ENCODE assay signal across 33 cellular contexts in the genomic region with DNA sequence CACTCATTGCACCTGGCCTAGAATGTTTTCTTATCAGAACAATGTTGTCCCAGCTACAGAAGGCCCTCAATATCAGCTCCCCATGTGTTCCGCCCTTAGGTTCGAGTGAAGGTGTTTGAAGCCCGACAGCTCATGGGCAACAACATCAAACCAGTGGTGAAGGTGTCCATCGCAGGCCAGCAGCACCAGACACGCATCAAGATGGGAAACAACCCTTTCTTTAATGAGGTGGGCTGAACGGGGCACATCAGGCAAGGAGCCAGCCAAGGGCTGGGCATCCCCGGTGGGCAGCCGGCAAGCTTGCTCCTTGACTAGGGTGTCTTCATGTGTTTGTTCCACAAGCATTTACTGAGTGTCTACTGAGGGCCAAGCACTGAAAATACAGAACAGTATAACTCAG. TPM values are rescaled to one million over a fixed set of nuclear protein-coding genes. Genes with fewer than 3 reads are reported as not detected.
"Had no signal": no experiment of that assay in that cellular context is flagged by ENCODE, and none has a peak within 500 bp of the region (broad histone marks: within the 10 kb centered on the region; RNA-seq: fewer than 3 reads in every experiment).

No MANE protein-coding gene starts in this region.

- H3K4me1 Mint-ChIP-seq: activated CD4-positive, alpha-beta T cell treated with anti-CD3 and anti-CD28 coated beads, Interleukin-2, amount 10 ng/mL, durations not matched to agents 24 days and 14 days; activated naive CD8-positive, alpha-beta T cell treated with anti-CD3 and anti-CD28 coated beads for 36 hours; activated T-helper 17 cell treated with anti-CD3 and anti-CD28 coated beads, Interleukin-2, amount 50 U/mL, for 72 hours had no signal

- DNase-seq: activated B cell treated with CpG ODN at 0.5 μM for 24 hours; activated CD4-positive, alpha-beta memory T cell treated with anti-CD3 and anti-CD28 coated beads for 36 hours; activated CD4-positive, alpha-beta T cell treated with anti-CD3 and anti-CD28 coated beads for 4 hours; activated CD4-positive, alpha-beta T cell treated with anti-CD3 and anti-CD28 coated beads, Interleukin-2, amount 10 ng/mL, durations not matched to agents 24 days and 14 days; activated CD4-positive, alpha-beta T cell treated with anti-CD3 and anti-CD28 coated beads, Interleukin-2, amount 50 U/mL, for 1 hour; activated CD4-positive, alpha-beta T cell treated with anti-CD3 and anti-CD28 coated beads, Interleukin-2, amount 50 U/mL, for 4 hours; activated CD4-positive, CD25-positive, alpha-beta regulatory T cell treated with anti-CD3 and anti-CD28 coated beads, Interleukin-2, amount 50 U/mL, for 72 hours; activated CD8-positive, alpha-beta memory T cell treated with anti-CD3 and anti-CD28 coated beads, Interleukin-2, amount 50 U/mL, for 4 hours; activated CD8-positive, alpha-beta T cell treated with anti-CD3 and anti-CD28 coated beads for 36 hours; activated gamma-delta T cell treated with Interleukin-2 at 50 U/mL for 16 hours; activated naive CD4-positive, alpha-beta T cell; activated naive CD4-positive, alpha-beta T cell treated with anti-CD3 and anti-CD28 coated beads for 36 hours; activated naive CD4-positive, alpha-beta T cell treated with anti-CD3 and anti-CD28 coated beads, Interleukin-2, amount 50 U/mL, for 16 hours; activated naive CD8-positive, alpha-beta T cell treated with anti-CD3 and anti-CD28 coated beads for 36 hours; activated T-cell treated with anti-CD3 and anti-CD28 coated beads for 4 hours; activated T-cell treated with anti-CD3 and anti-CD28 coated beads, Interleukin-2, amount 50 U/mL, for 1 hour; activated T-cell treated with anti-CD3 and anti-CD28 coated beads, Interleukin-2, amount 50 U/mL, for 4 hours; activated T-cell treated with anti-CD3 and anti-CD28 coated beads, Interleukin-2, amount 50 U/mL, for 72 hours; adrenal gland; amniotic stem cell; aorta; body of pancreas; brain microvascular endothelial cell; central memory CD4-positive, alpha-beta T cell; T-helper 1 cell; T-helper 2 cell; T-helper 9 cell had no signal

- H3K27me3 Mint-ChIP-seq: activated B cell treated with CpG ODN at 0.5 μM for 24 hours; activated CD4-positive, alpha-beta memory T cell treated with anti-CD3 and anti-CD28 coated beads for 36 hours; activated CD8-positive, alpha-beta T cell treated with anti-CD3 and anti-CD28 coated beads for 36 hours; activated naive CD8-positive, alpha-beta T cell treated with anti-CD3 and anti-CD28 coated beads for 36 hours had no signal

- H3K27ac Mint-ChIP-seq: activated B cell treated with CpG ODN at 0.5 μM for 24 hours; activated CD4-positive, alpha-beta memory T cell treated with anti-CD3 and anti-CD28 coated beads for 36 hours; activated CD4-positive, alpha-beta T cell treated with anti-CD3 and anti-CD28 coated beads, Interleukin-2, amount 10 ng/mL, durations not matched to agents 24 days and 14 days; activated CD8-positive, alpha-beta T cell treated with anti-CD3 and anti-CD28 coated beads for 36 hours; activated naive CD4-positive, alpha-beta T cell treated with anti-CD3 and anti-CD28 coated beads for 36 hours; activated naive CD4-positive, alpha-beta T cell treated with anti-CD3 and anti-CD28 coated beads, Interleukin-2, amount 50 U/mL, for 72 hours; activated naive CD8-positive, alpha-beta T cell treated with anti-CD3 and anti-CD28 coated beads for 36 hours; activated T-cell treated with anti-CD3 and anti-CD28 coated beads, Interleukin-2, amount 50 U/mL, for 72 hours; activated T-helper 1 cell treated with anti-CD3 and anti-CD28 coated beads, Interleukin-12 subunit alpha, Interleukin-12 subunit beta, Interleukin-2, Interleukin-4 antibody, amounts not matched to agents 30 ng/mL and 10 ng/mL and 1 ng/mL, durations not matched to agents 14 hours and 24 hours and 36 hours; activated T-helper 17 cell treated with anti-CD3 and anti-CD28 coated beads, Interleukin-2, amount 50 U/mL, for 72 hours; T-helper 1 cell treated with Interleukin-12 subunit alpha and Interleukin-12 subunit beta and Interleukin-4 antibody, amounts not matched to agents 30 μg/mL and 1 μg/mL, for 36 hours; T-helper 2 cell treated with Interferon-gamma antibody and Interleukin-4, amounts not matched to agents 5 μg/mL and 100 μg/mL, for 36 hours had no signal

- H3K9me3 Mint-ChIP-seq: activated B cell treated with CpG ODN at 0.5 μM for 24 hours; activated CD4-positive, alpha-beta memory T cell treated with anti-CD3 and anti-CD28 coated beads for 36 hours; activated CD8-positive, alpha-beta T cell treated with anti-CD3 and anti-CD28 coated beads for 36 hours; activated naive CD4-positive, alpha-beta T cell treated with anti-CD3 and anti-CD28 coated beads for 36 hours; activated naive CD4-positive, alpha-beta T cell treated with anti-CD3 and anti-CD28 coated beads, Interleukin-2, amount 50 U/mL, for 72 hours; activated naive CD8-positive, alpha-beta T cell treated with anti-CD3 and anti-CD28 coated beads for 36 hours; activated T-cell treated with anti-CD3 and anti-CD28 coated beads, Interleukin-2, amount 50 U/mL, for 4 hours; activated T-helper 1 cell treated with anti-CD3 and anti-CD28 coated beads, Interleukin-12 subunit alpha, Interleukin-12 subunit beta, Interleukin-2, Interleukin-4 antibody, amounts not matched to agents 30 ng/mL and 10 ng/mL and 1 ng/mL, durations not matched to agents 14 hours and 24 hours and 36 hours; activated T-helper 17 cell treated with anti-CD3 and anti-CD28 coated beads, Interleukin-2, amount 50 U/mL, for 72 hours; T-helper 1 cell treated with Interleukin-12 subunit alpha and Interleukin-12 subunit beta and Interleukin-4 antibody, amounts not matched to agents 30 μg/mL and 1 μg/mL, for 36 hours had no signal

- H3K4me3 Mint-ChIP-seq: activated B cell treated with CpG ODN at 0.5 μM for 24 hours; activated CD4-positive, alpha-beta memory T cell treated with anti-CD3 and anti-CD28 coated beads for 36 hours; activated CD4-positive, alpha-beta T cell treated with anti-CD3 and anti-CD28 coated beads, Interleukin-2, amount 10 ng/mL, durations not matched to agents 24 days and 14 days; activated CD8-positive, alpha-beta T cell treated with anti-CD3 and anti-CD28 coated beads for 36 hours; activated naive CD4-positive, alpha-beta T cell treated with anti-CD3 and anti-CD28 coated beads for 36 hours; activated naive CD8-positive, alpha-beta T cell treated with anti-CD3 and anti-CD28 coated beads for 36 hours; activated T-cell treated with anti-CD3 and anti-CD28 coated beads, Interleukin-2, amount 50 U/mL, for 4 hours; activated T-cell treated with anti-CD3 and anti-CD28 coated beads, Interleukin-2, amount 50 U/mL, for 72 hours; activated T-helper 1 cell treated with anti-CD3 and anti-CD28 coated beads, Interleukin-12 subunit alpha, Interleukin-12 subunit beta, Interleukin-2, Interleukin-4 antibody, amounts not matched to agents 30 ng/mL and 10 ng/mL and 1 ng/mL, durations not matched to agents 14 hours and 24 hours and 36 hours; activated T-helper 17 cell treated with anti-CD3 and anti-CD28 coated beads, Interleukin-2, amount 50 U/mL, for 72 hours; T-helper 1 cell treated with Interleukin-12 subunit alpha and Interleukin-12 subunit beta and Interleukin-4 antibody, amounts not matched to agents 30 μg/mL and 1 μg/mL, for 36 hours; T-helper 2 cell treated with Interferon-gamma antibody and Interleukin-4, amounts not matched to agents 5 μg/mL and 100 μg/mL, for 36 hours had no signal

- H3K36me3 Mint-ChIP-seq: activated CD4-positive, alpha-beta memory T cell treated with anti-CD3 and anti-CD28 coated beads for 36 hours; activated naive CD4-positive, alpha-beta T cell treated with anti-CD3 and anti-CD28 coated beads, Interleukin-2, amount 50 U/mL, for 72 hours; activated naive CD8-positive, alpha-beta T cell treated with anti-CD3 and anti-CD28 coated beads for 36 hours had no signal

- ATAC-seq: activated CD8-positive, alpha-beta T cell treated with anti-CD3 and anti-CD28 coated beads for 36 hours; activated naive CD4-positive, alpha-beta T cell treated with anti-CD3 and anti-CD28 coated beads, Interleukin-2, amount 50 U/mL, for 72 hours; activated T-cell treated with anti-CD3 and anti-CD28 coated beads, Interleukin-2, amount 50 U/mL, for 4 hours; activated T-cell treated with anti-CD3 and anti-CD28 coated beads, Interleukin-2, amount 50 U/mL, for 72 hours; activated T-helper 17 cell treated with anti-CD3 and anti-CD28 coated beads, Interleukin-2, amount 50 U/mL, for 72 hours; body of pancreas had no signal

RNA-seq across cellular contexts. Expression of gene FER1L5, which starts 9.2 kb away (rescaled TPM):
- total RNA-seq: activated B cell treated with CpG ODN at 0.5 μM for 24 hours; activated CD4-positive, alpha-beta memory T cell treated with anti-CD3 and anti-CD28 coated beads for 36 hours; activated CD4-positive, alpha-beta T cell treated with anti-CD3 and anti-CD28 coated beads, Interleukin-2, amount 10 ng/mL, durations not matched to agents 24 days and 14 days; activated CD8-positive, alpha-beta memory T cell treated with anti-CD3 and anti-CD28 coated beads for 36 hours; activated CD8-positive, alpha-beta T cell treated with anti-CD3 and anti-CD28 coated beads for 36 hours; activated naive CD4-positive, alpha-beta T cell treated with anti-CD3 and anti-CD28 coated beads for 36 hours; activated naive CD4-positive, alpha-beta T cell treated with anti-CD3 and anti-CD28 coated beads, Interleukin-2, amount 50 U/mL, for 72 hours; activated naive CD8-positive, alpha-beta T cell treated with anti-CD3 and anti-CD28 coated beads for 36 hours; activated T-cell treated with anti-CD3 and anti-CD28 coated beads, Interleukin-2, amount 50 U/mL, for 4 hours; activated T-cell treated with anti-CD3 and anti-CD28 coated beads, Interleukin-2, amount 50 U/mL, for 72 hours; activated T-helper 1 cell treated with anti-CD3 and anti-CD28 coated beads, Interleukin-12 subunit alpha, Interleukin-12 subunit beta, Interleukin-2, Interleukin-4 antibody, amounts not matched to agents 30 ng/mL and 10 ng/mL and 1 ng/mL, durations not matched to agents 14 hours and 24 hours and 36 hours; activated T-helper 17 cell treated with anti-CD3 and anti-CD28 coated beads, Interleukin-2, amount 50 U/mL, for 72 hours had no signal
